ENCODE assay signal across 7 cellular contexts in genomic region chr7:99392046-99392445, GRCh38. TPM values are rescaled to one million over a fixed set of nuclear protein-coding genes. Genes with fewer than 3 reads are reported as not detected.
DNase-seq lines count a peak whose midpoint lies in the region; ATAC-seq and TF ChIP-seq lines count a peak whose summit lies in the region.

No MANE protein-coding gene starts in this region.

- H3K27ac ChIP-seq in Peyer's patch: peak overlapping the region; percentile 59 to 80 (median 65)
- peak overlapping the region; percentile 80 to 89 (median 86) for H3K27ac ChIP-seq in esophagus squamous epithelium

- intact Hi-C loops in esophagus squamous epithelium (cut with DNase I): no loop called here

- H3K36me3 ChIP-seq in H7 (replicated peaks; ENCODE audit: control insufficient read depth, insufficient read depth, low read length): peaks cover 22% of the 10 kb centered on the region
- H3K36me3 ChIP-seq in Peyer's patch: peaks cover 0 to 80% (median 0%) of the 10 kb centered on the region in 3 donors
- H3K36me3 ChIP-seq in esophagus squamous epithelium: peaks cover 18 to 85% (median 48%) of the 10 kb centered on the region in 3 donors

- DNase-seq in H7 (no peak), Peyer's patch (peak in 2 of 3 donors; percentile 64 to 69), esophagus squamous epithelium (lab: John Stamatoyannopoulos, UW) (no peak), retinal pigment epithelial cell (ENCODE audit: low read depth) (no peak), HEK293T (ENCODE audit: extremely low spot score) (no peak)

- peak overlapping the region; percentile 62 for H3K4me3 ChIP-seq in H7 (ENCODE audit: insufficient read depth, low read depth, low read length)
- peak overlapping the region; percentile 46 to 59 (median 50) for H3K4me3 ChIP-seq in Peyer's patch
- peak overlapping the region; percentile 47 to 73 (median 62) for H3K4me3 ChIP-seq in esophagus squamous epithelium
- H3K4me3 ChIP-seq in retinal pigment epithelial cell (ENCODE audit: low read length): peak overlapping the region; percentile 56

- peaks cover 0 to 27% (median 15%) of the 10 kb centered on the region in 4 donors for H3K4me1 ChIP-seq in Peyer's patch
- H3K4me1 ChIP-seq in esophagus squamous epithelium: peaks cover 16 to 24% (median 20%) of the 10 kb centered on the region in 3 donors

- no peak for ATAC-seq in HG03469 (IDR thresholded peaks at IDR 0.05; ENCODE audit: unreplicated experiment)
- ATAC-seq in HG03460 (IDR thresholded peaks at IDR 0.05; ENCODE audit: unreplicated experiment): no peak

- TF ChIP-seq CTCF in Peyer's patch (IDR thresholded peaks at IDR 0.05) (no peak), esophagus squamous epithelium (IDR thresholded peaks at IDR 0.05) (no peak), retinal pigment epithelial cell (conservative IDR thresholded peaks at IDR 0.05; ENCODE audit: low read depth, low read length) (no peak)

- H3K9me3 ChIP-seq in Peyer's patch (no peaks in the 10 kb centered on the region), esophagus squamous epithelium (no peaks in the 10 kb centered on the region)

- CTCF ChIA-PET in HEK293T (lab: Yijun Ruan, JAX): no interaction called here

- TF ChIP-seq POLR2A in Peyer's patch (IDR thresholded peaks at IDR 0.05) (no peak), esophagus squamous epithelium (IDR thresholded peaks at IDR 0.05) (peak in 1 of 4 donors; percentile 8)

- 49 to 84% methylated on average over 3 to 8 of the region's 8 CpGs for WGBS in esophagus squamous epithelium, 2 donors

- POLR2A ChIA-PET in HEK293T (lab: Yijun Ruan, JAX): interaction anchor here (3.2 kb wide), 1 partner anchor 16 kb away, joined by 24 read pairs; the partner anchor contains the start of genes BUD31 and PDAP1

- no peaks in the 10 kb centered on the region for H3K27me3 ChIP-seq in H7 (ENCODE audit: control insufficient read depth, insufficient read depth, low read length)
- no peaks in the 10 kb centered on the region for H3K27me3 ChIP-seq in Peyer's patch
- no peaks in the 10 kb centered on the region for H3K27me3 ChIP-seq in esophagus squamous epithelium

TF ChIP-seq in HEK293T, 16 proteins besides CTCF, POLR2A, EP300 and RAD21:
- no peak for TF ChIP-seq TARDBP (IDR thresholded peaks at IDR 0.05)
- TF ChIP-seq L3MBTL2 (conservative IDR thresholded peaks at IDR 0.05): no peak
- TF ChIP-seq NFRKB (IDR thresholded peaks at IDR 0.05): no peak

RNA-seq across cellular contexts. Expression of gene PDAP1, which starts 16.4 kb away (rescaled TPM):
- total RNA-seq in H7 (2014; rRNA removed; shearing (Covaris generic)): 62.3 and 66.4 TPM in 2 replicates
- 10 to 100 TPM; 32.4 to 52.0 (median 40.6) TPM for total RNA-seq in Peyer's patch
- 100 to 1,000 TPM in 2 of 4 donors, 10 to 100 TPM in 2; 79.2 to 120 (median 98.3) TPM for total RNA-seq in esophagus squamous epithelium

RNA-seq across cellular contexts. Expression of gene BUD31, which starts 16.7 kb away (rescaled TPM):
- total RNA-seq in H7 (2014; rRNA removed; shearing (Covaris generic)): 74.9 and 78.9 TPM in 2 replicates
- total RNA-seq in Peyer's patch (10 to 100 TPM; 44.7 to 82.0 (median 58.4) TPM), esophagus squamous epithelium (10 to 100 TPM; 46.9 to 59.1 (median 55.9) TPM)

RNA-seq across cellular contexts. Expression of gene ARPC1B, which starts 17.5 kb away (rescaled TPM):
- total RNA-seq in H7 (2014; rRNA removed; shearing (Covaris generic)): 108 and 126 TPM in 2 replicates
- total RNA-seq in Peyer's patch: 100 to 1,000 TPM; 228 to 386 (median 343) TPM
- total RNA-seq in esophagus squamous epithelium: 100 to 1,000 TPM in 3 of 4 donors, 10 to 100 TPM in 1; 27.9 to 166 (median 128) TPM

RNA-seq across cellular contexts. Expression of gene PTCD1, which starts 46.6 kb away (rescaled TPM):
- 11.2 and 13.3 TPM in 2 replicates for total RNA-seq in H7 (2014; rRNA removed; shearing (Covaris generic))
- 1 to 10 TPM; 8.3 to 9.1 (median 8.6) TPM for total RNA-seq in Peyer's patch
- 10 to 100 TPM in 1 of 4 donors, 1 to 10 TPM in 3; 5.7 to 12.7 (median 6.6) TPM for total RNA-seq in esophagus squamous epithelium

RNA-seq across cellular contexts. Expression of gene CPSF4, which starts 46.7 kb away (rescaled TPM):
- total RNA-seq in H7 (2014; rRNA removed; shearing (Covaris generic)): 93.5 and 95.1 TPM in 2 replicates
- total RNA-seq in Peyer's patch (10 to 100 TPM; 21.4 to 42.2 (median 35.5) TPM), esophagus squamous epithelium (10 to 100 TPM; 15.1 to 29.2 (median 19.4) TPM)

Comparison
In these comparisons a context has a peak if more than half of its experiments do, and no peak if none do; other contexts are left out.
1. DNase-seq: peak in Peyer's patch (2 of 3); none in H7 (single experiment), esophagus squamous epithelium (single experiment), retinal pigment epithelial cell (single experiment) and HEK293T (single experiment).
2. Peak in every context shown above with its lines, with median percentiles within 50 percentile points of each other: H3K4me3 ChIP-seq.